ENCODE assay signal across 8 cellular contexts in the genomic region with DNA sequence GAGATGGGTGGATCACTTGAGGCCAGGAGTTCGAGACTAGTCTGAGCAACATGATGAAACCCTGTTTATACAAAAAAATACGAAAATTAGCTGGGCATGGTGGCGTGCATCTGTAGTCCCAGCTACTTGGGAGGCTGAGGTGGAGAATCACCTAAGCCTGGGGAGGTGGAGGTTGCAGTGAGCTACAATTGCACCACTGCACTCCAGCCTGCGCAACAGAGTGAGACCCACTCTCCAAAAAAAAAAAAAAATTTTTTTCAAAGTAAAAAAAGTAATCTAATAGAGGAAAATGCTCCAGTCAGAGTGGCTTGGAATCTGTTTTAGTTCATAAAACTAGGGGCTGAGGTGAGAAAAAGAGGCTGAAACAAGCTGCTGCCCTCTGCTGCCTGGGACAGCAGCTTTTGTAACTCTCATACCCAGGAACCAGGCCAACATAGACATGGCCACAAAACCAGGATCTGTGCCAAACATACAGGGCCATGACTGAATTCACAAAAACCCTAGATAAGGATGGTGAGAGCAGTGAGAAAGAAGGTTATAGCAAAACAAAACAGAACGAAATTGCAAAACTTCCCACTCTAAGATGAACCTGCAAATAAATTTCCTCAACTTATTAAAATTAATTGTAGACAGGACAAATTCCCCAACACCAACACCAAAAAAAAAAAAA. TPM values are rescaled to one million over a fixed set of nuclear protein-coding genes. Genes with fewer than 3 reads are reported as not detected.
DNase-seq lines count a peak whose midpoint lies in the region; ATAC-seq and TF ChIP-seq lines count a peak whose summit lies in the region.

No MANE protein-coding gene starts in this region.

- H3K27ac ChIP-seq in transverse colon = no peak overlapping the region

- no peak for TF ChIP-seq CTCF in transverse colon (IDR thresholded peaks at IDR 0.05)

- intact Hi-C loops in Right ventricle myocardium inferior (cut with DNase I) = no loop called here
- intact Hi-C loops in cardiac septum (cut with DNase I) = no loop called here
- intact Hi-C loops in Right ventricle myocardium superior (cut with DNase I) = no loop called here
- intact Hi-C loops in transverse colon (cut with DNase I; ENCODE audit: low total_unique reads) = no loop called here

- TF ChIP-seq POLR2A in transverse colon (IDR thresholded peaks at IDR 0.05) = no peak

- no peak for TF ChIP-seq EP300 in transverse colon (IDR thresholded peaks at IDR 0.05; ENCODE audit: low read depth)

- H3K9me3 ChIP-seq in transverse colon = no peaks in the 10 kb centered on the region

- in situ Hi-C loops in transverse colon (cut with MboI; ENCODE audit: low pct_ligation_motif_present in 1 of 4, low pct_unique_long_range_greater_than_20kb in 1 of 4, low sequenced_read_pairs in 3 of 4) = no loop called here

- ATAC-seq in Right ventricle myocardium inferior (peak; percentile 96), Right ventricle myocardium superior (ENCODE audit: poor library complexity) (peak; percentile 98), HG03135 (IDR thresholded peaks at IDR 0.05; ENCODE audit: unreplicated experiment) (no peak), GM19035 (IDR thresholded peaks at IDR 0.05; ENCODE audit: unreplicated experiment) (no peak), HG02870 (IDR thresholded peaks at IDR 0.05; ENCODE audit: unreplicated experiment) (no peak)

- WGBS in transverse colon (ENCODE audit: low coverage in 1 of 2), 2 donors = 57 to 74% methylated on average over 4 to 5 of the region's 5 CpGs

- H3K4me1 ChIP-seq in transverse colon = peaks cover 0 to 9% (median 3%) of the 10 kb centered on the region in 4 donors

- no peaks in the 10 kb centered on the region for H3K27me3 ChIP-seq in transverse colon

- H3K36me3 ChIP-seq in transverse colon = no peaks in the 10 kb centered on the region

- DNase-seq in Right ventricle myocardium inferior (ENCODE audit: missing footprints) (no peak), cardiac septum (ENCODE audit: low spot score) (no peak), SW480 (ENCODE audit: low spot score) (peak; percentile 33), Right ventricle myocardium superior (peak; percentile 61), transverse colon (peak; percentile 16)

- H3K4me3 ChIP-seq in transverse colon = no peak overlapping the region

RNA-seq across cellular contexts. Expression of a gene that starts 13.1 kb away (rescaled TPM):
- total RNA-seq in Right ventricle myocardium inferior = 17.6 TPM
- 15.7 TPM for total RNA-seq in cardiac septum
- total RNA-seq in Right ventricle myocardium superior = 14.8 TPM
- 10 to 100 TPM; 22.1 to 29.7 (median 26.3) TPM for total RNA-seq in transverse colon

RNA-seq across cellular contexts. Expression of a gene that starts 39.2 kb away (rescaled TPM):
- 48.9 TPM for total RNA-seq in Right ventricle myocardium inferior
- total RNA-seq in cardiac septum = 40.6 TPM
- 44.0 TPM for total RNA-seq in Right ventricle myocardium superior
- total RNA-seq in transverse colon = 10 to 100 TPM; 13.5 to 37.8 (median 31.7) TPM

Comparison
In these comparisons a context has a peak if more than half of its experiments do, and no peak if none do; other contexts are left out.
1. DNase-seq: peak in SW480 (single experiment), Right ventricle myocardium superior (single experiment) and transverse colon (single experiment); none in Right ventricle myocardium inferior (single experiment) and cardiac septum (single experiment).
2. ATAC-seq: peak in Right ventricle myocardium inferior (single experiment) and Right ventricle myocardium superior (single experiment); none in HG03135 (single experiment), GM19035 (single experiment) and HG02870 (single experiment).